Comparison of ENCODE assay signal across 12 cellular contexts in the genomic region with DNA sequence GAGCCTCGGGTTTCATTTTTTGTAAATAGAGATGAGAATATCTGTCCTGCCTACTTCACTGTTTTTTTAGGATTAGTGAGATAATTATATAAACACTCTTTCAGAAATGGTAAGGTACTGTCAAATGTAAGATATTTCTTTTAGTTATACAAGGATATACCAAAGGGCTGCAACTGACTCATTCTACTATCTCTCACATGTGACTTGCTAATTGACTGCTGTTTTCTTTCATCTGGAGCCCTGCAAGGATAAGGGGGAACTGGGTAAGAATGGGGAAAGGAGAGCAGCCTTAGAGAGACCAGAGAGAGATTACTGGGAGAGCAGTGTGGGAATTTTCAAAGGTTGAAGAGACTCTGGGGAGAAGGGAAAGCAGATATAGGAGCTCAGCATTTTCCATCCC. TPM values are rescaled to one million over a fixed set of nuclear protein-coding genes. Genes with fewer than 3 reads are reported as not detected.
DNase-seq lines count a peak whose midpoint lies in the region; ATAC-seq and TF ChIP-seq lines count a peak whose summit lies in the region.
"Had no signal": no experiment of that assay in that cellular context is flagged by ENCODE, and none has a peak within 500 bp of the region (broad histone marks: within the 10 kb centered on the region; RNA-seq: fewer than 3 reads in every experiment).

No MANE protein-coding gene starts in this region.

- no peaks in the 10 kb centered on the region for H3K36me3 ChIP-seq in neural progenitor cell
- peaks cover 0 to 58% (median 13%) of the 10 kb centered on the region in 6 donors for H3K36me3 ChIP-seq in spleen

- H3K79me2 ChIP-seq in neural progenitor cell (ENCODE audit: low read depth), result peaks cover 100% of the 10 kb centered on the region

- no peak for ATAC-seq in HG03342 (IDR thresholded peaks at IDR 0.05; ENCODE audit: unreplicated experiment)

- no peak for TF ChIP-seq CTCF in epithelial cell of proximal tubule (conservative IDR thresholded peaks at IDR 0.05; ENCODE audit: low read depth, low read length)
- no peak for TF ChIP-seq CTCF in neural progenitor cell (IDR thresholded peaks at IDR 0.05)
- no peak for TF ChIP-seq CTCF in spleen (IDR thresholded peaks at IDR 0.05 in 8 of 11, conservative IDR thresholded peaks at IDR 0.05 in 3 of 11)

- no peak overlapping the region for H2AFZ ChIP-seq in neural progenitor cell (replicated peaks)

- H3K9me3 Mint-ChIP-seq in neural progenitor cell, result no peaks in the 10 kb centered on the region

- peak overlapping the region; percentile 37 for H3K4me2 ChIP-seq in neural progenitor cell

- DNase-seq in ELF-1 (ENCODE audit: low read depth, low spot score) (peak; percentile 39), OCI-M1 (lab: John Stamatoyannopoulos, UW) (peak; percentile 13), epithelial cell of proximal tubule (ENCODE audit: low read depth) (no peak), neural progenitor cell (ENCODE audit: low spot score) (peak; percentile 17), NCI-H2081 treated with DMSO at 0.1 percent for 48 hours (lab: John Stamatoyannopoulos, UW) (no peak), spleen (no peak)
- DNase-seq in central memory CD4-positive, alpha-beta T cell, result no peak
- DNase-seq: activated effector memory CD4-positive, alpha-beta T cell treated with anti-CD3 and anti-CD28 coated beads, Interleukin-2, amount 50 U/mL, for 16 hours; COR-L47; NCI-H1092; NCI-H526 had no signal

- 64 to 94% (median 83%) methylated on average over 1 of the region's 1 CpG for WGBS in spleen, 5 donors

- H3K4me3 ChIP-seq in epithelial cell of proximal tubule (ENCODE audit: low read depth, low read length), result peak overlapping the region; percentile 18
- H3K4me3 ChIP-seq in neural progenitor cell, result no peak overlapping the region
- H3K4me3 ChIP-seq in spleen, result no peak overlapping the region

- peaks cover 15% of the 10 kb centered on the region for H3K36me3 Mint-ChIP-seq in neural progenitor cell

- H3K27ac Mint-ChIP-seq in neural progenitor cell, result no peak overlapping the region

- no peak overlapping the region for H3K9ac ChIP-seq in neural progenitor cell

- TF ChIP-seq POLR2A in spleen (IDR thresholded peaks at IDR 0.05), result no peak

- H3F3A ChIP-seq in neural progenitor cell (ENCODE audit: low read depth), result no peaks in the 10 kb centered on the region

- H3K27me3 ChIP-seq in neural progenitor cell (no peaks in the 10 kb centered on the region), spleen (replicated peaks in 1 of 7) (no peaks in the 10 kb centered on the region)

- H3K4me1 Mint-ChIP-seq in neural progenitor cell, result peaks cover 10% of the 10 kb centered on the region

- H3K4me3 Mint-ChIP-seq in neural progenitor cell, result no peak overlapping the region

- intact Hi-C loops in spleen (cut with DNase I; ENCODE audit: low total_unique reads), result no loop called here

- peaks cover 4% of the 10 kb centered on the region for H3K4me1 ChIP-seq in neural progenitor cell
- peaks cover 0 to 72% (median 14%) of the 10 kb centered on the region in 6 donors for H3K4me1 ChIP-seq in spleen

- H3K9me3 ChIP-seq in neural progenitor cell (ENCODE audit: low read depth), result no peaks in the 10 kb centered on the region
- no peaks in the 10 kb centered on the region for H3K9me3 ChIP-seq in spleen

- H3K27ac ChIP-seq in neural progenitor cell (no peak overlapping the region), spleen (no peak overlapping the region)

- H4K20me1 ChIP-seq in neural progenitor cell (ENCODE audit: low read depth), result peaks cover 70% of the 10 kb centered on the region

- peaks cover 2% of the 10 kb centered on the region for H3K27me3 Mint-ChIP-seq in neural progenitor cell (ENCODE audit: insufficient read depth, low read depth)

RNA-seq across cellular contexts. Expression of gene WDR20, which starts 15.5 kb away (rescaled TPM):
- 12.4 and 13.8 TPM in 2 replicates for total RNA-seq in epithelial cell of proximal tubule
- total RNA-seq in neural progenitor cell (ENCODE audit: low replicate concordance), result 18.2 and 22.4 TPM in 2 replicates
- total RNA-seq in spleen, result 10 to 100 TPM; 25.8 to 40.8 (median 30.1) TPM
- 10 to 100 TPM in 1 of 3 donors, 1 to 10 TPM in 2; 8.7 to 11.1 (median 8.7) TPM for polyA plus RNA-seq in spleen

Comparison
In these comparisons a context has a peak if more than half of its experiments do, and no peak if none do; other contexts are left out.
1. DNase-seq: peak in ELF-1 (single experiment), OCI-M1 (single experiment) and neural progenitor cell (single experiment); none in epithelial cell of proximal tubule (single experiment), NCI-H2081 treated with DMSO at 0.1 percent for 48 hours (single experiment), spleen (single experiment) and central memory CD4-positive, alpha-beta T cell (single experiment).